In the genomic region with DNA sequence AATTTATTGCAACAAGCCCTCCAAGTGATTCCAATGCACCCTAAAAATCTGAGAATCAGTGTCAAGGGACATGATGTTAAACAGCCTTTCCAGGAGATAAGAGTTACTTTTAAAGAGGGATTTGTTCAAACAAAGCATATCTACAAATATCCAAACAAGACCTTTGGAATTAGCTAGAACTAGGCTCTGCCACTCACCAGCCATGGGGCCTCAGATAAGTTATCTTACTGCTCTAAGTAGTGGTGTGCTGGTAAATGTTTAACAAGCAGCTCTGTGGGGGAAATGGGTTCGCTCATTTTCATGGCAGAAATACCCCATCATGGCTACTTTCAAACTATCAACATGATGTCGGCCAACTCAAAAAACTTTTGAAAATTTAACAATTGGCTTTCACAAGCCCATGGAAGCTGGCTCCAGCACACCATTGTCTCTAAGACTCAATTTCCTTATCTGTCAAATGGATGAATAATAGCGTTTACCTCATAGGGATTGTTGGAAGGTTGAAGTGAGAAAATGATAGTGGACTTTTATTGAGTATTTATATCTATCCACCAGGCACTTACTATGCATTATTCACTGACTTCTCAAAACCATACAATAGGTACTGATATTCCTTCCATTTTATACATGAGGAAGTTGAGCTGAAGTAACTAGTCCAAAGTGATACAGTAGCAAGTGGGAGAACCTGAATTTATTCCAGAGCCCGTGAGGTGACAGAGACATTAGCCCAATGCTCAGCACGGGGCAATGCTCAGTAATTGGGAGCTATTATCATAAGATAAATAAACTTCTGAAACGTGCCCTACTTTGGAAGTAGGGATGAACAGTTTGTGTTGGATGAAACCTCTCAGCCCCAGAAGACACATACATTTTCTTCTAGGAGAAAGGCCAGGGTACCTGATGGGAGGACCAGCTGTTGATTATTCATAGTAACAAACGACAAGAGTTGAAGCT, we compare ENCODE assay signal across 15 cellular contexts. TPM values are rescaled to one million over a fixed set of nuclear protein-coding genes. Genes with fewer than 3 reads are reported as not detected.
A peak's percentile ranks its signal among the peaks of the same experiment; 100 is the strongest.
DNase-seq lines count a peak whose midpoint lies in the region; ATAC-seq and TF ChIP-seq lines count a peak whose summit lies in the region.
"Had no signal": no experiment of that assay in that cellular context is flagged by ENCODE, and none has a peak within 500 bp of the region (broad histone marks: within the 10 kb centered on the region; RNA-seq: fewer than 3 reads in every experiment).

No MANE protein-coding gene starts in this region.

- H3K14ac ChIP-seq in mesenchymal stem cell (ENCODE audit: low read length in 2 of 2) = no peak overlapping the region

- DNase-seq in HuH-7.5 (ENCODE audit: low spot score) = peak; percentile 12
- DNase-seq in breast epithelium (ENCODE audit: low spot score in 2 of 2) = no peak
- no peak for DNase-seq in mesenchymal stem cell
- DNase-seq in thoracic aorta (ENCODE audit: low spot score) = no peak
- no peak for DNase-seq in activated T-helper 2 cell treated with anti-CD3 and anti-CD28 coated beads, Interferon-gamma antibody, Interleukin-2, Interleukin-4, amounts not matched to agents 10 μg/mL and 5 μg/mL and 100 μg/mL, durations not matched to agents 14 hours and 24 hours and 36 hours (ENCODE audit: low spot score)
- DNase-seq in globus pallidus (ENCODE audit: low spot score) = no peak
- DNase-seq: activated CD4-positive, CD25-positive, alpha-beta regulatory T cell treated with anti-CD3 and anti-CD28 coated beads, Interleukin-2, amount 50 U/mL, for 72 hours; BE2C; cerebellar nuclear complex; NCI-H748 treated with DMSO at 0.1 percent for 48 hours; stimulated activated CD4-positive, alpha-beta T cell treated with anti-CD3 and anti-CD28 coated beads, Interleukin-4, amount 100 ng/mL, for 24 hours; T-helper 9 cell had no signal

- intact Hi-C loops in breast epithelium (cut with DNase I; ENCODE audit: low total_unique reads) = no loop called here
- intact Hi-C loops in activated T-helper 2 cell treated with anti-CD3 and anti-CD28 coated beads, Interferon-gamma antibody, Interleukin-2, Interleukin-4, amounts not matched to agents 10 μg/mL and 5 μg/mL and 100 μg/mL, durations not matched to agents 14 hours and 24 hours and 36 hours (cut with micrococcal nuclease) = loop anchor here (5.0 kb wide), 1 partner anchor 42 kb away; the partner anchor contains the start of gene SH3RF2

- no peak overlapping the region for H3K4me2 ChIP-seq in mesenchymal stem cell (ENCODE audit: low read length, poor library complexity, severe bottlenecking)

- no peak overlapping the region for H3K4me3 ChIP-seq in breast epithelium
- H3K4me3 ChIP-seq in mesenchymal stem cell (ENCODE audit: insufficient read depth in 1 of 2, low read depth in 1 of 2, low read length in 2 of 2) = no peak overlapping the region
- H3K4me3 ChIP-seq in thoracic aorta = no peak overlapping the region
- H3K4me3 ChIP-seq: PC-9 had no signal

- H3K27ac Mint-ChIP-seq in activated T-helper 2 cell treated with anti-CD3 and anti-CD28 coated beads, Interferon-gamma antibody, Interleukin-2, Interleukin-4, amounts not matched to agents 10 μg/mL and 5 μg/mL and 100 μg/mL, durations not matched to agents 14 hours and 24 hours and 36 hours = no peak overlapping the region

- H3K9ac ChIP-seq in mesenchymal stem cell (ENCODE audit: low read length) = no peak overlapping the region

- no peaks in the 10 kb centered on the region for H3K36me3 ChIP-seq in breast epithelium
- no peaks in the 10 kb centered on the region for H3K36me3 ChIP-seq in mesenchymal stem cell (ENCODE audit: control insufficient read depth in 1 of 2, insufficient read depth in 2 of 2, low read depth in 1 of 2, low read length in 2 of 2)
- no peaks in the 10 kb centered on the region for H3K36me3 ChIP-seq in thoracic aorta
- H3K36me3 ChIP-seq: BE2C had no signal

- H3K4me1 Mint-ChIP-seq in activated T-helper 2 cell treated with anti-CD3 and anti-CD28 coated beads, Interferon-gamma antibody, Interleukin-2, Interleukin-4, amounts not matched to agents 10 μg/mL and 5 μg/mL and 100 μg/mL, durations not matched to agents 14 hours and 24 hours and 36 hours (ENCODE audit: low read depth) = peaks cover 3% of the 10 kb centered on the region

- no peak for TF ChIP-seq CTCF in breast epithelium (IDR thresholded peaks at IDR 0.05)
- TF ChIP-seq CTCF in thoracic aorta (IDR thresholded peaks at IDR 0.05) = no peak

- H3K27me3 ChIP-seq in breast epithelium (no peaks in the 10 kb centered on the region), mesenchymal stem cell (ENCODE audit: control insufficient read depth in 1 of 2, insufficient read depth in 1 of 2, low read length in 2 of 2) (no peaks in the 10 kb centered on the region), thoracic aorta (replicated peaks; ENCODE audit: insufficient read depth) (no peaks in the 10 kb centered on the region)
- H3K27me3 ChIP-seq: BE2C had no signal

- peak overlapping the region; percentile 69 for H2AK5ac ChIP-seq in mesenchymal stem cell (ENCODE audit: low read length, severe bottlenecking)

- no peaks in the 10 kb centered on the region for H3K79me1 ChIP-seq in mesenchymal stem cell (replicated peaks; ENCODE audit: low read length, poor library complexity, severe bottlenecking)

- H3K4me1 ChIP-seq in breast epithelium (peaks cover 0 to 5% of the 10 kb centered on the region in 2 donors), mesenchymal stem cell (ENCODE audit: control insufficient read depth, insufficient read depth, low read depth, low read length) (peaks cover 10% of the 10 kb centered on the region), thoracic aorta (ENCODE audit: control insufficient read depth in 1 of 2, low read depth in 2 of 2) (peaks cover 20 to 56% of the 10 kb centered on the region in 2 donors)

- H3K9me3 ChIP-seq in breast epithelium (no peaks in the 10 kb centered on the region), mesenchymal stem cell (ENCODE audit: control insufficient read depth, low read length) (no peaks in the 10 kb centered on the region), thoracic aorta (no peaks in the 10 kb centered on the region)
- H3K9me3 ChIP-seq: BE2C had no signal

- no peak overlapping the region for H3K18ac ChIP-seq in mesenchymal stem cell (ENCODE audit: low read depth in 1 of 2, low read length in 2 of 2)

- no peak overlapping the region for H2BK120ac ChIP-seq in mesenchymal stem cell (ENCODE audit: low read depth, low read length)

- TF ChIP-seq POLR2A in breast epithelium (IDR thresholded peaks at IDR 0.05) = no peak

- H3K27me3 Mint-ChIP-seq in activated T-helper 2 cell treated with anti-CD3 and anti-CD28 coated beads, Interferon-gamma antibody, Interleukin-2, Interleukin-4, amounts not matched to agents 10 μg/mL and 5 μg/mL and 100 μg/mL, durations not matched to agents 14 hours and 24 hours and 36 hours (ENCODE audit: low read depth) = peaks cover 12% of the 10 kb centered on the region

- ATAC-seq in thoracic aorta (ENCODE audit: insufficient number of reproducible peaks, low FRiP score, low read depth) (no peak), HG03432 (IDR thresholded peaks at IDR 0.05; ENCODE audit: unreplicated experiment) (no peak)

- no peak overlapping the region for H2BK15ac ChIP-seq in mesenchymal stem cell (ENCODE audit: low read depth, poor library complexity, severe bottlenecking)

- peak overlapping the region; percentile 41 to 43 for H3K27ac ChIP-seq in breast epithelium
- peak overlapping the region; percentile 23 for H3K27ac ChIP-seq in mesenchymal stem cell (ENCODE audit: low read length, poor library complexity, severe bottlenecking)
- peak overlapping the region; percentile 25 to 42 for H3K27ac ChIP-seq in thoracic aorta
- H3K27ac ChIP-seq: PC-9, SK-N-MC had no signal

- no peak overlapping the region for H3K4me3 Mint-ChIP-seq in activated T-helper 2 cell treated with anti-CD3 and anti-CD28 coated beads, Interferon-gamma antibody, Interleukin-2, Interleukin-4, amounts not matched to agents 10 μg/mL and 5 μg/mL and 100 μg/mL, durations not matched to agents 14 hours and 24 hours and 36 hours (ENCODE audit: low read depth)

- no peak overlapping the region for H3K4ac ChIP-seq in mesenchymal stem cell (ENCODE audit: low read depth in 1 of 2, low read length in 2 of 2)

- 51% methylated on average over 5 of the region's 7 CpGs for WGBS in mesenchymal stem cell

- H3K9me3 Mint-ChIP-seq in activated T-helper 2 cell treated with anti-CD3 and anti-CD28 coated beads, Interferon-gamma antibody, Interleukin-2, Interleukin-4, amounts not matched to agents 10 μg/mL and 5 μg/mL and 100 μg/mL, durations not matched to agents 14 hours and 24 hours and 36 hours = no peaks in the 10 kb centered on the region

- H2BK5ac ChIP-seq in mesenchymal stem cell (ENCODE audit: low read depth, low read length, poor library complexity, severe bottlenecking) = no peak overlapping the region

- H2AFZ ChIP-seq in mesenchymal stem cell (ENCODE audit: low read depth, low read length) = no peak overlapping the region
- H2AFZ ChIP-seq: PC-9 had no signal

- H2BK12ac ChIP-seq in mesenchymal stem cell (ENCODE audit: low read length in 2 of 2) = no peak overlapping the region

- no peak overlapping the region for H4K91ac ChIP-seq in mesenchymal stem cell (ENCODE audit: low read length)

- no peak overlapping the region for H3K23ac ChIP-seq in mesenchymal stem cell (ENCODE audit: low read length in 2 of 2)

- no peaks in the 10 kb centered on the region for H3K36me3 Mint-ChIP-seq in activated T-helper 2 cell treated with anti-CD3 and anti-CD28 coated beads, Interferon-gamma antibody, Interleukin-2, Interleukin-4, amounts not matched to agents 10 μg/mL and 5 μg/mL and 100 μg/mL, durations not matched to agents 14 hours and 24 hours and 36 hours (ENCODE audit: low read depth)

- no peak overlapping the region for H4K8ac ChIP-seq in mesenchymal stem cell (ENCODE audit: low read length)

RNA-seq across cellular contexts. Expression of gene SH3RF2, which starts 43.2 kb away (rescaled TPM):
- 1 to 10 TPM; 6.6 to 9.5 (median 9.4) TPM for total RNA-seq in breast epithelium
- 1.3 TPM for polyA plus RNA-seq in mesenchymal stem cell (2013, experiment 1 of 2)
- polyA plus RNA-seq in mesenchymal stem cell (2013, experiment 2 of 2) = 1.00 TPM
- total RNA-seq in thoracic aorta = 10 to 100 TPM in 1 of 2 donors, 1 to 10 TPM in 1; 8.1 to 16.4 TPM
- total RNA-seq in activated T-helper 2 cell treated with anti-CD3 and anti-CD28 coated beads, Interferon-gamma antibody, Interleukin-2, Interleukin-4, amounts not matched to agents 10 μg/mL and 5 μg/mL and 100 μg/mL, durations not matched to agents 14 hours and 24 hours and 36 hours = 0.21 and 0.57 TPM in 2 replicates
